15 cellular contexts compared by ENCODE assay signal in the genomic region with DNA sequence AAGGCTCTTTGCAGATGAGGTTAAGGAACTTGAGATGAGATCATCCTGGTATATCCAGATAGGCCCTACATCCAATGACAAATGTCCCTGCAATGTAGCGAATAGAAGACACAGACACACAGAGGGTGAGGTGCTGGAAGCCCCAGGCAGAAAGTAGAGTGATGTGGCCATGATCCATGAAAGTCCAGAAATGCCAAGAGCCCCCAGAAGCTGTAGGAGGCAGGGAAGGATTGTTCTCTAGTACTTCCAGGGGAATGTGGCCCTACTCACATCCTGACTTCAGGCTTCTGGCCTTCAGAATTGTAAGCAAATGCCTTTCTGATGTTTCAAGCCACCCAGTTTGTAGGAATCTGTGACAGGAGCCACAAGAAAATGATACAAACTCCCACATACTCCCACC. TPM values are rescaled to one million over a fixed set of nuclear protein-coding genes. Genes with fewer than 3 reads are reported as not detected.
DNase-seq lines count a peak whose midpoint lies in the region; ATAC-seq, FAIRE-seq and TF ChIP-seq lines count a peak whose summit lies in the region.
"Not testable (repeated sequence)": the region's sequence is repeated elsewhere in the genome, so short reads cannot be mapped to it uniquely, and the experiment has no call there.
"Had no signal": no experiment of that assay in that cellular context is flagged by ENCODE, and none has a peak within 500 bp of the region (broad histone marks: within the 10 kb centered on the region; RNA-seq: fewer than 3 reads in every experiment).

No MANE protein-coding gene starts in this region.

- not testable (repeated sequence) for TF ChIP-seq POLR2A in body of pancreas (IDR thresholded peaks at IDR 0.05); HepG2 (IDR thresholded peaks at IDR 0.05; ENCODE audit: insufficient read depth in 1 of 2, low read depth in 2 of 2, low read length in 2 of 2)

- not testable (repeated sequence) for H3K9me3 ChIP-seq in AG04450 (ENCODE audit: control insufficient read depth, insufficient read depth, low read length); SJSA1 (replicated peaks); body of pancreas; hepatocyte (ENCODE audit: low read depth); smooth muscle cell (replicated peaks; ENCODE audit: low read depth)
- H3K9me3 ChIP-seq in HepG2 (ENCODE audit: low read length): peaks cover 13% of the 10 kb centered on the region

- not testable (repeated sequence) for ATAC-seq in body of pancreas, HepG2

- not testable (repeated sequence) for DNase-seq in AG04450 (ENCODE audit: low read depth, low spot score); body of pancreas; hepatocyte (ENCODE audit: low spot score); HepG2 (ENCODE audit: low spot score); smooth muscle cell (lab: John Stamatoyannopoulos, UW; ENCODE audit: unreplicated experiment)
- DNase-seq in EL (peak; percentile 85), HK-2 (ENCODE audit: unreplicated experiment) (peak; percentile 4), SJSA1 (ENCODE audit: low read depth in 1 of 2, low spot score in 2 of 2) (peak; percentile 74 to 77)

- not testable (repeated sequence) for H4K20me1 ChIP-seq in hepatocyte (ENCODE audit: insufficient read depth, poor library complexity, severe bottlenecking); HepG2 (ENCODE audit: insufficient read depth, low read length); smooth muscle cell (ENCODE audit: low read depth)

- 90 to 100% methylated on average over 1 of the region's 1 CpG for WGBS in body of pancreas, 2 donors
- 85% methylated on average over 1 of the region's 1 CpG for WGBS in hepatocyte (ENCODE audit: low lambda C conversion rate, missing lambda C conversion rate)
- WGBS in HepG2 (ENCODE audit: low lambda C conversion rate): 95% methylated on average over 1 of the region's 1 CpG
- WGBS in smooth muscle cell (ENCODE audit: low lambda C conversion rate): 46% methylated on average over 1 of the region's 1 CpG

- H3F3A ChIP-seq in smooth muscle cell (ENCODE audit: low read depth): not testable (repeated sequence)

- in situ Hi-C loops in HepG2 (cut with HindIII; ENCODE audit: extremely low pct_ligation_motif_present, low pct_unique_long_range_greater_than_20kb): loop anchor here (5.0 kb wide), 1 partner anchor 38 kb away; no protein-coding TSS in a partner anchor

- H3K36me3 ChIP-seq in SJSA1; body of pancreas (replicated peaks in 1 of 2; ENCODE audit: insufficient read depth in 1 of 2, low read depth in 2 of 2); hepatocyte (replicated peaks; ENCODE audit: insufficient read depth, low read depth); HepG2 (replicated peaks in 1 of 2; ENCODE audit: control insufficient read depth in 1 of 2, insufficient read depth in 2 of 2, low read length in 2 of 2); smooth muscle cell (ENCODE audit: low read depth): not testable (repeated sequence)

- not testable (repeated sequence) for TF ChIP-seq EP300 in HepG2 (IDR thresholded peaks at IDR 0.05; ENCODE audit: low read depth in 2 of 2, low read length in 2 of 2); HepG2 (CRISPR knock-in tag; IDR thresholded peaks at IDR 0.05; ENCODE audit: borderline replicate concordance)

- POLR2A ChIA-PET in AG04450 (lab: Yijun Ruan, JAX); HepG2 (lab: Yijun Ruan, JAX): not testable (repeated sequence)

- not testable (repeated sequence) for H3K4me3 ChIP-seq in AG04450 (ENCODE audit: low read depth, low read length); SJSA1; body of pancreas; hepatocyte; HepG2 (replicated peaks in 1 of 3; ENCODE audit: insufficient read depth in 1 of 3, low read depth in 2 of 3, low read length in 3 of 3); smooth muscle cell

- not testable (repeated sequence) for H3K9me2 ChIP-seq in hepatocyte (replicated peaks; ENCODE audit: insufficient read depth)

- H3K27ac ChIP-seq in AG04450 (ENCODE audit: low read depth, low read length) (peak overlapping the region; percentile 47), SJSA1 (peak overlapping the region; percentile 79), body of pancreas (peak overlapping the region in 3 of 4 donors; percentile 60 to 83 (median 74)), hepatocyte (peak overlapping the region; percentile 74), HepG2 (ENCODE audit: extremely low read length, insufficient read depth, low read length) (peak overlapping the region; percentile 16), smooth muscle cell (ENCODE audit: low read depth) (peak overlapping the region; percentile 74)

- not testable (repeated sequence) for H2AFZ ChIP-seq in hepatocyte; HepG2 (ENCODE audit: low read length); smooth muscle cell (ENCODE audit: low read depth)

- not testable (repeated sequence) for H3K9ac ChIP-seq in HepG2 (ENCODE audit: insufficient read depth, low read depth, low read length); smooth muscle cell (ENCODE audit: low read depth)

- not testable (repeated sequence) for BruUV-seq in HepG2 (replicated peaks; lab: Mats Ljungman, UMichigan)

- not testable (repeated sequence) for H3K79me2 ChIP-seq in hepatocyte; HepG2 (ENCODE audit: insufficient read depth, low read length); smooth muscle cell (ENCODE audit: low read depth)

- FAIRE-seq in HepG2 (lab: Jason Lieb, UNC): not testable (repeated sequence)

- not testable (repeated sequence) for TF ChIP-seq RAD21 in HepG2 (CRISPR knock-in tag; IDR thresholded peaks at IDR 0.05)

- H3K27me3 ChIP-seq in AG04450 (ENCODE audit: control insufficient read depth, insufficient read depth, low read length); SJSA1 (replicated peaks); body of pancreas; hepatocyte; HepG2 (ENCODE audit: control insufficient read depth in 1 of 2, insufficient read depth in 2 of 2, low read length in 2 of 2); smooth muscle cell (ENCODE audit: low read depth): not testable (repeated sequence)

- not testable (repeated sequence) for TF ChIP-seq CTCF in AG04450 (IDR thresholded peaks at IDR 0.05; ENCODE audit: low read depth, low read length); body of pancreas (IDR thresholded peaks at IDR 0.05); hepatocyte (IDR thresholded peaks at IDR 0.05; ENCODE audit: poor library complexity); HepG2 (CRISPR knock-in tag; IDR thresholded peaks at IDR 0.05); smooth muscle cell (IDR thresholded peaks at IDR 0.05; ENCODE audit: borderline replicate concordance, insufficient read depth, poor library complexity, severe bottlenecking)

- not testable (repeated sequence) for H3K4me2 ChIP-seq in hepatocyte; HepG2 (ENCODE audit: low read depth, low read length)
- peak overlapping the region; percentile 37 for H3K4me2 ChIP-seq in smooth muscle cell

- H3K4me1 ChIP-seq in SJSA1 (replicated peaks) (peaks cover 26% of the 10 kb centered on the region), body of pancreas (peaks cover 49% of the 10 kb centered on the region), HepG2 (ENCODE audit: insufficient read depth, low read length) (peaks cover 61% of the 10 kb centered on the region)
- not testable (repeated sequence) for H3K4me1 ChIP-seq in hepatocyte (ENCODE audit: insufficient read depth); smooth muscle cell (ENCODE audit: low read depth)

- intact Hi-C loops in body of pancreas (cut with DNase I); HepG2 (cut with micrococcal nuclease; ENCODE audit: unreplicated experiment): not testable (repeated sequence)

- CTCF ChIA-PET in AG04450 (lab: Charles Lee): interaction anchor here (0.7 kb wide), 1 partner anchor 127 kb away, joined by 3 read pairs; no protein-coding TSS in a partner anchor
- CTCF ChIA-PET in HepG2 (lab: Yijun Ruan, JAX; ENCODE audit: low intra/inter-chr PET ratio, low total read pairs): not testable (repeated sequence)

RNA-seq across cellular contexts. Expression of a gene that starts 14.0 kb away (rescaled TPM):
- polyA plus RNA-seq in AG04450 (2011; rRNA removed): not detected in 2 replicates
- polyA minus RNA-seq in AG04450 (2011; rRNA and poly(A)+ RNA removed): not detected in 2 replicates
- 8.5 and 8.7 TPM in 2 replicates for total RNA-seq in SJSA1 (2014; rRNA removed; shearing (Covaris generic))
- total RNA-seq in body of pancreas: 10 to 100 TPM; 33.2 to 54.1 TPM
- total RNA-seq in hepatocyte: 1,177 and 1,195 TPM in 2 replicates
- polyA plus RNA-seq in hepatocyte: 767 and 1,158 TPM in 2 replicates
- total RNA-seq in HepG2 (2016; rRNA removed; fragmentation: Illumina TruSeq; extraction: Trizol): 282 and 403 TPM in 2 replicates
- total RNA-seq in HepG2 (2016; cell fraction: cytosol; rRNA removed; fragmentation: Illumina TruSeq; extraction: Trizol; ENCODE audit: low read depth): 68.1 and 74.6 TPM in 2 replicates
- 274 and 437 TPM in 2 replicates for total RNA-seq in HepG2 (2016; cell fraction: insoluble cytoplasmic fraction; rRNA removed; fragmentation: Illumina TruSeq; extraction: Trizol)
- total RNA-seq in HepG2 (2016; cell fraction: membrane; rRNA removed; fragmentation: Illumina TruSeq; extraction: Trizol): 53.4 and 58.4 TPM in 2 replicates
- total RNA-seq in HepG2 (2016; cell fraction: nucleus; rRNA removed; fragmentation: Illumina TruSeq; extraction: Trizol): 81.1 and 92.5 TPM in 2 replicates
- 6.2 and 10.4 TPM in 2 replicates for polyA plus RNA-seq in HepG2 (2011; rRNA removed)
- 3.3 and 11.5 TPM in 2 replicates for polyA plus RNA-seq in HepG2 (2011; cell fraction: cytosol; rRNA removed)
- 1.1 and 5.1 TPM in 2 replicates for polyA plus RNA-seq in HepG2 (2011; cell fraction: nucleus; rRNA removed)
- 23.5 and 25.6 TPM in 2 replicates for polyA plus RNA-seq in HepG2 (2012)
- polyA plus RNA-seq in HepG2 (2016; cell fraction: cytosol; fragmentation: Illumina TruSeq; extraction: Trizol; ENCODE audit: low read depth): 65.7 and 72.4 TPM in 2 replicates
- polyA plus RNA-seq in HepG2 (2016; cell fraction: insoluble cytoplasmic fraction; fragmentation: Illumina TruSeq; extraction: Trizol; ENCODE audit: low read depth): 405 and 428 TPM in 2 replicates
- 47.2 and 52.6 TPM in 2 replicates for polyA plus RNA-seq in HepG2 (2016; cell fraction: membrane; fragmentation: Illumina TruSeq; extraction: Trizol; ENCODE audit: low read depth)
- polyA plus RNA-seq in HepG2 (2016; cell fraction: nucleus; fragmentation: Illumina TruSeq; extraction: Trizol; ENCODE audit: insufficient read depth, low read depth): 121 and 127 TPM in 2 replicates
- 1.8 TPM in 1 of 2 replicates, not detected in the other for polyA minus RNA-seq in HepG2 (2011; rRNA and poly(A)+ RNA removed; ENCODE audit: low replicate concordance)
- 1.7 and 7.1 TPM in 2 replicates for polyA minus RNA-seq in HepG2 (2011; cell fraction: cytosol; rRNA and poly(A)+ RNA removed)
- 0.77 and 2.4 TPM in 2 replicates for polyA minus RNA-seq in HepG2 (2011; cell fraction: nucleus; rRNA and poly(A)+ RNA removed)
- total RNA-seq in smooth muscle cell: 2.1 and 2.2 TPM in 2 replicates
- polyA plus RNA-seq in smooth muscle cell: 1.8 and 4.0 TPM in 2 replicates
- total RNA-seq: CD4-positive, alpha-beta memory T cell; Daoy; H1; MCF 10A had no signal
- polyA plus RNA-seq: CD4-positive, alpha-beta memory T cell; K562; SK-N-SH had no signal

RNA-seq across cellular contexts. Expression of a gene that starts 26.4 kb away (rescaled TPM):
- polyA plus RNA-seq in AG04450 (2011; rRNA removed) (not detected in 2 replicates), hepatocyte (305 and 383 TPM in 2 replicates), HepG2 (2011; rRNA removed) (0.75 and 1.1 TPM in 2 replicates), smooth muscle cell (0.65 and 1.3 TPM in 2 replicates)
- polyA minus RNA-seq in AG04450 (2011; rRNA and poly(A)+ RNA removed): not detected in 2 replicates
- not detected in 2 replicates for total RNA-seq in SJSA1 (2014; rRNA removed; shearing (Covaris generic))
- total RNA-seq in body of pancreas (10 to 100 TPM; 73.7 to 76.1 TPM), hepatocyte (402 and 441 TPM in 2 replicates), HepG2 (2016; rRNA removed; fragmentation: Illumina TruSeq; extraction: Trizol) (13.7 and 21.5 TPM in 2 replicates), smooth muscle cell (0.36 TPM in 1 of 2 replicates, not detected in the other)
- 3.0 and 3.4 TPM in 2 replicates for total RNA-seq in HepG2 (2016; cell fraction: cytosol; rRNA removed; fragmentation: Illumina TruSeq; extraction: Trizol; ENCODE audit: low read depth)
- total RNA-seq in HepG2 (2016; cell fraction: insoluble cytoplasmic fraction; rRNA removed; fragmentation: Illumina TruSeq; extraction: Trizol): 15.4 and 22.0 TPM in 2 replicates
- total RNA-seq in HepG2 (2016; cell fraction: membrane; rRNA removed; fragmentation: Illumina TruSeq; extraction: Trizol): 3.4 and 4.3 TPM in 2 replicates
- 6.0 TPM in 2 replicates for total RNA-seq in HepG2 (2016; cell fraction: nucleus; rRNA removed; fragmentation: Illumina TruSeq; extraction: Trizol)
- polyA plus RNA-seq in HepG2 (2011; cell fraction: cytosol; rRNA removed): 0.32 and 0.96 TPM in 2 replicates
- 0.16 and 0.26 TPM in 2 replicates for polyA plus RNA-seq in HepG2 (2011; cell fraction: nucleus; rRNA removed)
- 1.8 and 3.2 TPM in 2 replicates for polyA plus RNA-seq in HepG2 (2012)
- polyA plus RNA-seq in HepG2 (2016; cell fraction: cytosol; fragmentation: Illumina TruSeq; extraction: Trizol; ENCODE audit: low read depth): 3.8 and 4.2 TPM in 2 replicates
- polyA plus RNA-seq in HepG2 (2016; cell fraction: insoluble cytoplasmic fraction; fragmentation: Illumina TruSeq; extraction: Trizol; ENCODE audit: low read depth): 27.0 and 28.3 TPM in 2 replicates
- polyA plus RNA-seq in HepG2 (2016; cell fraction: membrane; fragmentation: Illumina TruSeq; extraction: Trizol; ENCODE audit: low read depth): 3.6 and 4.5 TPM in 2 replicates
- polyA plus RNA-seq in HepG2 (2016; cell fraction: nucleus; fragmentation: Illumina TruSeq; extraction: Trizol; ENCODE audit: insufficient read depth, low read depth): 7.2 and 8.9 TPM in 2 replicates
- polyA minus RNA-seq in HepG2 (2011; rRNA and poly(A)+ RNA removed; ENCODE audit: low replicate concordance): not detected in 2 replicates
- polyA minus RNA-seq in HepG2 (2011; cell fraction: cytosol; rRNA and poly(A)+ RNA removed): 0.79 TPM in 1 of 2 replicates, not detected in the other
- polyA minus RNA-seq in HepG2 (2011; cell fraction: nucleus; rRNA and poly(A)+ RNA removed): not detected in 2 replicates
- total RNA-seq: CD4-positive, alpha-beta memory T cell; Daoy; H1; MCF 10A had no signal
- polyA plus RNA-seq: CD4-positive, alpha-beta memory T cell; SK-N-SH had no signal

RNA-seq across cellular contexts. Expression of a gene that starts 51.0 kb away (rescaled TPM):
- not detected in 2 replicates for polyA plus RNA-seq in AG04450 (2011; rRNA removed)
- polyA minus RNA-seq in AG04450 (2011; rRNA and poly(A)+ RNA removed): not detected in 2 replicates
- not detected in 2 replicates for total RNA-seq in SJSA1 (2014; rRNA removed; shearing (Covaris generic))
- not detected for total RNA-seq in body of pancreas
- total RNA-seq in hepatocyte: not detected in 2 replicates
- not detected in 2 replicates for polyA plus RNA-seq in hepatocyte
- not detected in 2 replicates for total RNA-seq in HepG2 (2016; rRNA removed; fragmentation: Illumina TruSeq; extraction: Trizol)
- not detected in 2 replicates for total RNA-seq in HepG2 (2016; cell fraction: cytosol; rRNA removed; fragmentation: Illumina TruSeq; extraction: Trizol; ENCODE audit: low read depth)
- not detected in 2 replicates for total RNA-seq in HepG2 (2016; cell fraction: insoluble cytoplasmic fraction; rRNA removed; fragmentation: Illumina TruSeq; extraction: Trizol)
- not detected in 2 replicates for total RNA-seq in HepG2 (2016; cell fraction: membrane; rRNA removed; fragmentation: Illumina TruSeq; extraction: Trizol)
- total RNA-seq in HepG2 (2016; cell fraction: nucleus; rRNA removed; fragmentation: Illumina TruSeq; extraction: Trizol): not detected in 2 replicates
- not detected in 2 replicates for polyA plus RNA-seq in HepG2 (2011; rRNA removed)
- not detected in 2 replicates for polyA plus RNA-seq in HepG2 (2011; cell fraction: cytosol; rRNA removed)
- polyA plus RNA-seq in HepG2 (2011; cell fraction: nucleus; rRNA removed): not detected in 2 replicates
- not detected in 2 replicates for polyA plus RNA-seq in HepG2 (2012)
- not detected in 2 replicates for polyA plus RNA-seq in HepG2 (2016; cell fraction: cytosol; fragmentation: Illumina TruSeq; extraction: Trizol; ENCODE audit: low read depth)
- not detected in 2 replicates for polyA plus RNA-seq in HepG2 (2016; cell fraction: insoluble cytoplasmic fraction; fragmentation: Illumina TruSeq; extraction: Trizol; ENCODE audit: low read depth)
- polyA plus RNA-seq in HepG2 (2016; cell fraction: membrane; fragmentation: Illumina TruSeq; extraction: Trizol; ENCODE audit: low read depth): not detected in 2 replicates
- polyA plus RNA-seq in HepG2 (2016; cell fraction: nucleus; fragmentation: Illumina TruSeq; extraction: Trizol; ENCODE audit: insufficient read depth, low read depth): not detected in 2 replicates
- polyA minus RNA-seq in HepG2 (2011; rRNA and poly(A)+ RNA removed; ENCODE audit: low replicate concordance): not detected in 2 replicates
- not detected in 2 replicates for polyA minus RNA-seq in HepG2 (2011; cell fraction: cytosol; rRNA and poly(A)+ RNA removed)
- not detected in 2 replicates for polyA minus RNA-seq in HepG2 (2011; cell fraction: nucleus; rRNA and poly(A)+ RNA removed)
- total RNA-seq in smooth muscle cell: not detected in 2 replicates
- polyA plus RNA-seq in smooth muscle cell: not detected in 2 replicates
- total RNA-seq: CD4-positive, alpha-beta memory T cell; Daoy; H1; K562; MCF 10A; Peyer's patch had no signal
- polyA plus RNA-seq: CD4-positive, alpha-beta memory T cell; H1; K562; SK-N-SH had no signal

Comparison
In these comparisons a context has a peak if more than half of its experiments do, and no peak if none do; other contexts are left out.
1. H3K27ac ChIP-seq: peak in every context shown above with its lines; median percentile 79 in SJSA1; 74 in body of pancreas; 74 in hepatocyte; 74 in smooth muscle cell; 47 in AG04450; 16 in HepG2.